In genomic region chr12:42469355-42470006, GRCh38 we compare ENCODE assay signal across 9 cellular contexts.
A peak's percentile ranks its signal among the peaks of the same experiment; 100 is the strongest.
DNase-seq lines count a peak whose midpoint lies in the region; ATAC-seq and TF ChIP-seq lines count a peak whose summit lies in the region.
"Had no signal": no experiment of that assay in that cellular context is flagged by ENCODE, and none has a peak within 500 bp of the region (broad histone marks: within the 10 kb centered on the region; RNA-seq: fewer than 3 reads in every experiment).

No MANE protein-coding gene starts in this region.

- H3K4me1 ChIP-seq in duodenal mucosa (ENCODE audit: control insufficient read depth in 1 of 2, insufficient read depth in 2 of 2, low read length in 2 of 2) = peaks cover 3% of the 10 kb centered on the region in 2 donors
- peaks cover 4% of the 10 kb centered on the region for H3K4me1 ChIP-seq in psoas muscle

- WGBS in psoas muscle, 3 donors = 76 to 80% (median 77%) methylated on average over 6 of the region's 6 CpGs

- no peaks in the 10 kb centered on the region for H3K27me3 Mint-ChIP-seq in progenitor cell of endocrine pancreas

- intact Hi-C loops in psoas muscle (cut with DNase I) = no loop called here

- no peak overlapping the region for H3K27ac Mint-ChIP-seq in progenitor cell of endocrine pancreas

- ATAC-seq in GM21576 (IDR thresholded peaks at IDR 0.05; ENCODE audit: unreplicated experiment) = peak; percentile 95
- no peak for ATAC-seq in psoas muscle

- H3K4me3 ChIP-seq in duodenal mucosa (ENCODE audit: low read depth in 1 of 2, low read length in 2 of 2) (peak overlapping the region; percentile 32 to 62), psoas muscle (no peak overlapping the region)
- H3K4me3 ChIP-seq: A549 had no signal

- H3K9me3 ChIP-seq in duodenal mucosa (ENCODE audit: control insufficient read depth in 1 of 2, low read length in 2 of 2) (no peaks in the 10 kb centered on the region), psoas muscle (no peaks in the 10 kb centered on the region)
- H3K9me3 ChIP-seq: A549 had no signal

- H3K9me3 Mint-ChIP-seq in progenitor cell of endocrine pancreas (ENCODE audit: low read depth) = no peaks in the 10 kb centered on the region

- DNase-seq in NCI-H2081 (lab: John Stamatoyannopoulos, UW) (peak; percentile 2 to 50), NCI-H2081 treated with DMSO at 0.1 percent for 48 hours (lab: John Stamatoyannopoulos, UW) (no peak), KBM-7 (peak; percentile 75), hippocampal formation (lab: John Stamatoyannopoulos, UW) (no peak), progenitor cell of endocrine pancreas (ENCODE audit: low spot score, unreplicated experiment) (no peak), psoas muscle (no peak)

- H3K4me1 Mint-ChIP-seq in progenitor cell of endocrine pancreas (ENCODE audit: low read depth) = peaks cover 25% of the 10 kb centered on the region

- in situ Hi-C loops in KBM-7 (cut with MboI; ENCODE audit: low pct_unique_long_range_greater_than_20kb, low sequenced_read_pairs) = no loop called here

- H3K36me3 Mint-ChIP-seq in progenitor cell of endocrine pancreas (ENCODE audit: insufficient read depth) = peaks cover 46% of the 10 kb centered on the region

- no peak overlapping the region for H3K4me3 Mint-ChIP-seq in progenitor cell of endocrine pancreas (ENCODE audit: low read depth)

- TF ChIP-seq CTCF in progenitor cell of endocrine pancreas (IDR thresholded peaks at IDR 0.05; ENCODE audit: unreplicated experiment) (no peak), psoas muscle (IDR thresholded peaks at IDR 0.05) (no peak)

- H3K27me3 ChIP-seq in duodenal mucosa (ENCODE audit: control insufficient read depth in 1 of 2, insufficient read depth in 2 of 2, low read length in 2 of 2) (no peaks in the 10 kb centered on the region), psoas muscle (ENCODE audit: insufficient read depth in 3 of 3, low read length in 2 of 3) (no peaks in the 10 kb centered on the region)

- H3K36me3 ChIP-seq in duodenal mucosa (ENCODE audit: control insufficient read depth in 1 of 2, insufficient read depth in 2 of 2, low read length in 2 of 2) (no peaks in the 10 kb centered on the region), psoas muscle (ENCODE audit: insufficient read depth in 1 of 2, low read depth in 1 of 2) (peaks cover 4 to 47% of the 10 kb centered on the region in 2 donors)

- H3K27ac ChIP-seq in duodenal mucosa (ENCODE audit: low read depth, low read length) (no peak overlapping the region), psoas muscle (no peak overlapping the region)
- H3K27ac ChIP-seq: A549 had no signal

- no peak overlapping the region for H3K9ac ChIP-seq in duodenal mucosa (ENCODE audit: low read depth in 1 of 2, low read length in 2 of 2)

Comparison
In these comparisons a context has a peak if more than half of its experiments do, and no peak if none do; other contexts are left out.
1. DNase-seq: peak in NCI-H2081 (2 of 2) and KBM-7 (single experiment); none in NCI-H2081 treated with DMSO at 0.1 percent for 48 hours (single experiment), hippocampal formation (0 of 2), progenitor cell of endocrine pancreas (single experiment) and psoas muscle (0 of 2).